In genomic region chrX:53074987-53075386, GRCh38 we compare ENCODE assay signal across 1 cellular context.
TF ChIP-seq lines count a peak whose summit lies in the region.

No MANE protein-coding gene starts in this region.

TF ChIP-seq in HEK293, 187 proteins besides CTCF, POLR2A, EP300 and RAD21 (continued from another document):
- TF ChIP-seq ZNF513 (tag by site-specific recombination; IDR thresholded peaks at IDR 0.05) (no peak), PRDM4 (tag by site-specific recombination; IDR thresholded peaks at IDR 0.05) (no peak), ZNF776 (tag by site-specific recombination; IDR thresholded peaks at IDR 0.05; ENCODE audit: borderline replicate concordance) (no peak), REST (tag by site-specific recombination; IDR thresholded peaks at IDR 0.05) (no peak), HIC1 (tag by site-specific recombination; IDR thresholded peaks at IDR 0.05) (0 out of 2 replicates have a peak, but pooled peaks have one; percentile 29), ZNF155 (tag by site-specific recombination; IDR thresholded peaks at IDR 0.05) (no peak), PRDM1 (tag by site-specific recombination; IDR thresholded peaks at IDR 0.05) (peak; percentile 39; the same call in 1 of the 2 replicates), GLIS2 (tag by site-specific recombination; IDR thresholded peaks at IDR 0.05) (peak; percentile 28; the same call in 1 of the 2 replicates), ZNF140 (tag by site-specific recombination; IDR thresholded peaks at IDR 0.05) (no peak), ZNF785 (tag by site-specific recombination; IDR thresholded peaks at IDR 0.05) (no peak), ZXDB (tag by site-specific recombination; IDR thresholded peaks at IDR 0.05) (peak; percentile 16; the same call in 1 of the 2 replicates), ZNF600 (tag by site-specific recombination; IDR thresholded peaks at IDR 0.05) (peak; percentile 61), ZNF664 (tag by site-specific recombination; IDR thresholded peaks at IDR 0.05) (peak; percentile 38; the same call in 1 of the 2 replicates), YY1 (tag by site-specific recombination; IDR thresholded peaks at IDR 0.05) (no peak), SP2 (tag by site-specific recombination; IDR thresholded peaks at IDR 0.05) (0 out of 2 replicates have a peak, but pooled peaks have one; percentile 6), ZNF837 (tag by site-specific recombination; IDR thresholded peaks at IDR 0.05) (no peak), ZBTB17 (tag by site-specific recombination; IDR thresholded peaks at IDR 0.05) (peak; percentile 51; the same call in 1 of the 2 replicates), ZNF624 (tag by site-specific recombination; IDR thresholded peaks at IDR 0.05) (no peak), ZEB2 (tag by site-specific recombination; IDR thresholded peaks at IDR 0.05) (peak; percentile 50; the same call in 1 of the 2 replicates), KLF1 (tag by site-specific recombination; IDR thresholded peaks at IDR 0.05) (no peak), ZNF580 (tag by site-specific recombination; IDR thresholded peaks at IDR 0.05) (no peak), ZNF704 (tag by site-specific recombination; IDR thresholded peaks at IDR 0.05) (no peak), SCRT1 (tag by site-specific recombination; IDR thresholded peaks at IDR 0.05; ENCODE audit: borderline replicate concordance) (no peak), ZNF629 (tag by site-specific recombination; IDR thresholded peaks at IDR 0.05) (peak; percentile 24; the same call in 1 of the 2 replicates), ZNF623 (tag by site-specific recombination; IDR thresholded peaks at IDR 0.05) (peak; percentile 95), ZNF324 (tag by site-specific recombination; IDR thresholded peaks at IDR 0.05) (0 out of 2 replicates have a peak, but pooled peaks have one; percentile 44), ZNF660 (tag by site-specific recombination; IDR thresholded peaks at IDR 0.05) (no peak), ZNF585B (tag by site-specific recombination; IDR thresholded peaks at IDR 0.05) (no peak)
TF ChIP-seq in HEK293: peak in this region for 12.
